Comparison of ENCODE assay signal across 23 cellular contexts in genomic region chr20:16553684-16554083, GRCh38. TPM values are rescaled to one million over a fixed set of nuclear protein-coding genes. Genes with fewer than 3 reads are reported as not detected.
DNase-seq lines count a peak whose midpoint lies in the region; ATAC-seq and TF ChIP-seq lines count a peak whose summit lies in the region.
"Had no signal": no experiment of that assay in that cellular context is flagged by ENCODE, and none has a peak within 500 bp of the region (broad histone marks: within the 10 kb centered on the region; RNA-seq: fewer than 3 reads in every experiment).

No MANE protein-coding gene starts in this region.

- TF ChIP-seq CTCF in left lung (IDR thresholded peaks at IDR 0.05) (no peak), upper lobe of right lung (IDR thresholded peaks at IDR 0.05) (no peak)

- H3K4me1 ChIP-seq in left lung, result peaks cover 0 to 6% of the 10 kb centered on the region in 2 donors
- peaks cover 2% of the 10 kb centered on the region for H3K4me1 ChIP-seq in upper lobe of right lung

- intact Hi-C loops in left lung (cut with DNase I), result no loop called here
- intact Hi-C loops in upper lobe of right lung (cut with DNase I), result no loop called here

- H3K36me3 ChIP-seq in left lung (no peaks in the 10 kb centered on the region), upper lobe of right lung (no peaks in the 10 kb centered on the region), H7 (replicated peaks; ENCODE audit: control insufficient read depth, insufficient read depth, low read length) (no peaks in the 10 kb centered on the region)

- H3K27ac ChIP-seq in left lung (no peak overlapping the region), upper lobe of right lung (no peak overlapping the region), substantia nigra (ENCODE audit: low read depth, low read length, poor library complexity, severe bottlenecking) (no peak overlapping the region)
- H3K27ac ChIP-seq: A549, C4-2B, KMS-11, SK-N-MC had no signal

- peak; percentile 53 for DNase-seq in NCI-H2029 treated with DMSO at 0.1 percent for 48 hours (lab: John Stamatoyannopoulos, UW)
- no peak for DNase-seq in left lung
- no peak for DNase-seq in upper lobe of right lung
- no peak for DNase-seq in substantia nigra (lab: John Stamatoyannopoulos, UW)
- no peak for DNase-seq in H7
- DNase-seq in activated CD4-positive, alpha-beta T cell treated with anti-CD3 and anti-CD28 coated beads for 48 hours, result no peak
- DNase-seq: AML-193; Calu3; CD8-positive, alpha-beta memory T cell; DMS79 treated with DMSO at 0.1 percent for 48 hours; GF-D8; MM.1S; NCI-H2081; NCI-H2171 treated with DMSO at 0.1 percent for 48 hours; NCI-H345; NCI-H524 treated with DMSO at 0.1 percent for 48 hours; NCI-H774; SIG-M5 had no signal

- ATAC-seq in esophagus mucosa, result peak; percentile 68
- ATAC-seq in left lung, result peak; percentile 28
- peak; percentile 10 for ATAC-seq in upper lobe of right lung
- ATAC-seq: A549 had no signal

- no peaks in the 10 kb centered on the region for H3K9me3 ChIP-seq in left lung
- H3K9me3 ChIP-seq in upper lobe of right lung, result no peaks in the 10 kb centered on the region
- H3K9me3 ChIP-seq: A549 had no signal

- no peaks in the 10 kb centered on the region for H3K27me3 ChIP-seq in left lung
- H3K27me3 ChIP-seq in upper lobe of right lung, result no peaks in the 10 kb centered on the region
- no peaks in the 10 kb centered on the region for H3K27me3 ChIP-seq in H7 (ENCODE audit: control insufficient read depth, insufficient read depth, low read length)

- H3K4me3 ChIP-seq in left lung, result no peak overlapping the region
- H3K4me3 ChIP-seq in upper lobe of right lung, result no peak overlapping the region
- H3K4me3 ChIP-seq in H7 (ENCODE audit: insufficient read depth, low read depth, low read length), result no peak overlapping the region
- H3K4me3 ChIP-seq: A549, SK-N-MC had no signal

RNA-seq across cellular contexts. Expression of gene KIF16B, which starts 19.6 kb away (rescaled TPM):
- total RNA-seq in esophagus mucosa (12.7 TPM), left lung (10 to 100 TPM; 17.7 to 23.8 TPM), upper lobe of right lung (21.6 TPM)
- 7.4 and 9.8 TPM in 2 replicates for total RNA-seq in H7 (2014; rRNA removed; shearing (Covaris generic))

Comparison
In these comparisons a context has a peak if more than half of its experiments do, and no peak if none do; other contexts are left out.
1. ATAC-seq: peak in every context shown above with its lines; median percentile 68 in esophagus mucosa; 28 in left lung; 10 in upper lobe of right lung.